Comparison of ENCODE assay signal across 20 cellular contexts in the genomic region with DNA sequence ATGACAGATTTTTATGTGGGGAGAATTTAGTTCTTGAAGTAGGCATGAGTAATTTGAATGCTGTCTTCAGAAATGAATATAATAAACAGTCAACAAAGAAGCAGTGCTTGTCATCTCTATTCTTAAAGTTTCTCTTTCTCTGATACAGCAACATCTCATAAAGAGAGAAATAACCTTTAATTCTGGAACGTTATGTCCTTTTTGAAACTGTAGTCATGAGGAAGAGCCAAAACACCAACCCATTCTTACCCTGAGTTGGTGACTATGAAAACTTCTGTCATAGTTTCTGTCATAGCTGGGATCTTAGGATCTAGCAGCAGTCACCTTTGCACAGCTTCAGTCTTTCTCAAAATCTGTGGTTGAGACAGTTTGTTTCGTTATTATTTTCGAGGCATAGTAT. TPM values are rescaled to one million over a fixed set of nuclear protein-coding genes. Genes with fewer than 3 reads are reported as not detected.
"Had no signal": no experiment of that assay in that cellular context is flagged by ENCODE, and none has a peak within 500 bp of the region (broad histone marks: within the 10 kb centered on the region; RNA-seq: fewer than 3 reads in every experiment).

No MANE protein-coding gene starts in this region.

- H3K4me3 Mint-ChIP-seq: activated CD8-positive, alpha-beta T cell treated with anti-CD3 and anti-CD28 coated beads, Interleukin-2, amount 10 ng/mL, durations not matched to agents 7 days and 5 days; brain; naive B cell; stimulated activated naive CD8-positive, alpha-beta T cell treated with anti-CD3 and anti-CD28 coated beads, Interleukin-15, amount 100 ng/mL, for 72 hours had no signal

- H3K27ac ChIP-seq: foreskin keratinocyte, RWPE1, WERI-Rb-1 had no signal

- H3K9me3 Mint-ChIP-seq: brain; naive B cell; stimulated activated naive CD8-positive, alpha-beta T cell treated with anti-CD3 and anti-CD28 coated beads, Interleukin-15, amount 100 ng/mL, for 72 hours had no signal

- H3K4me1 Mint-ChIP-seq: naive B cell had no signal

- H3K4me1 ChIP-seq: foreskin keratinocyte had no signal

- H3K27me3 ChIP-seq: dorsolateral prefrontal cortex, foreskin keratinocyte had no signal

- H3K27ac Mint-ChIP-seq: activated CD8-positive, alpha-beta T cell treated with anti-CD3 and anti-CD28 coated beads, Interleukin-2, amount 10 ng/mL, durations not matched to agents 7 days and 5 days; naive B cell; progenitor cell of endocrine pancreas; stimulated activated naive CD8-positive, alpha-beta T cell treated with anti-CD3 and anti-CD28 coated beads, Interleukin-15, amount 100 ng/mL, for 72 hours had no signal

- DNase-seq: activated CD4-positive, alpha-beta T cell treated with anti-CD3 and anti-CD28 coated beads for 4 hours; activated CD8-positive, alpha-beta T cell treated with anti-CD3 and anti-CD28 coated beads, Interleukin-2, amount 10 ng/mL, durations not matched to agents 7 days and 5 days; activated naive CD4-positive, alpha-beta T cell treated with anti-CD3 and anti-CD28 coated beads, Interleukin-2, amount 50 U/mL, for 16 hours; dorsolateral prefrontal cortex; foreskin keratinocyte; left ventricle myocardium superior; midbrain; naive B cell; stimulated activated CD4-positive, alpha-beta T cell treated with anti-CD3 and anti-CD28 coated beads, Interleukin-15, amount 100 ng/mL, for 24 hours; stimulated activated CD4-positive, alpha-beta T cell treated with anti-CD3 and anti-CD28 coated beads, Interleukin-4, amount 100 ng/mL, for 24 hours; stimulated activated naive CD8-positive, alpha-beta T cell treated with anti-CD3 and anti-CD28 coated beads, Interleukin-15, amount 100 ng/mL, for 72 hours; T1000 had no signal

- ATAC-seq: activated CD8-positive, alpha-beta T cell treated with anti-CD3 and anti-CD28 coated beads, Interleukin-2, amount 10 ng/mL, durations not matched to agents 7 days and 5 days; esophagus mucosa; foreskin keratinocyte; stimulated activated naive CD8-positive, alpha-beta T cell treated with anti-CD3 and anti-CD28 coated beads, Interleukin-15, amount 100 ng/mL, for 72 hours had no signal

- H3K27me3 Mint-ChIP-seq: brain; naive B cell; progenitor cell of endocrine pancreas; stimulated activated naive CD8-positive, alpha-beta T cell treated with anti-CD3 and anti-CD28 coated beads, Interleukin-15, amount 100 ng/mL, for 72 hours had no signal

- H3K4me3 ChIP-seq: dorsolateral prefrontal cortex had no signal

RNA-seq across cellular contexts. Expression of a gene that starts 36.9 kb away (rescaled TPM):
- total RNA-seq: activated CD8-positive, alpha-beta T cell treated with anti-CD3 and anti-CD28 coated beads, Interleukin-2, amount 10 ng/mL, durations not matched to agents 7 days and 5 days; chondrocyte; esophagus mucosa; foreskin keratinocyte; SK-MEL-5 had no signal
- polyA plus RNA-seq: foreskin keratinocyte had no signal

RNA-seq across cellular contexts. Expression of a gene that starts 44.5 kb away (rescaled TPM):
- total RNA-seq: activated CD8-positive, alpha-beta T cell treated with anti-CD3 and anti-CD28 coated beads, Interleukin-2, amount 10 ng/mL, durations not matched to agents 7 days and 5 days; chondrocyte; esophagus mucosa; foreskin keratinocyte; left ventricle myocardium superior; progenitor cell of endocrine pancreas; SK-MEL-5 had no signal
- polyA plus RNA-seq: foreskin keratinocyte, keratinocyte had no signal
